Comparison of ENCODE assay signal across 8 cellular contexts in genomic region chr12:6538420-6539275, GRCh38. TPM values are rescaled to one million over a fixed set of nuclear protein-coding genes. Genes with fewer than 3 reads are reported as not detected.
DNase-seq lines count a peak whose midpoint lies in the region; ATAC-seq and TF ChIP-seq lines count a peak whose summit lies in the region.

No MANE protein-coding gene starts in this region.

- H3K27ac ChIP-seq in PC-3 (ENCODE audit: low read length) = no peak overlapping the region
- peak overlapping the region; percentile 54 for H3K27ac ChIP-seq in cingulate gyrus (ENCODE audit: low read depth, low read length)

- H3K4me1 Mint-ChIP-seq in activated CD4-positive, alpha-beta T cell treated with anti-CD3 and anti-CD28 coated beads, Interleukin-2, amount 10 ng/mL, durations not matched to agents 24 days and 14 days = peaks cover 54% of the 10 kb centered on the region

- peak overlapping the region; percentile 92 for H3K4me3 Mint-ChIP-seq in activated CD4-positive, alpha-beta T cell treated with anti-CD3 and anti-CD28 coated beads, Interleukin-2, amount 10 ng/mL, durations not matched to agents 24 days and 14 days

- no peaks in the 10 kb centered on the region for H3K27me3 Mint-ChIP-seq in activated CD4-positive, alpha-beta T cell treated with anti-CD3 and anti-CD28 coated beads, Interleukin-2, amount 10 ng/mL, durations not matched to agents 24 days and 14 days

- intact Hi-C loops in activated CD4-positive, alpha-beta T cell treated with anti-CD3 and anti-CD28 coated beads, Interleukin-2, amount 10 ng/mL, durations not matched to agents 24 days and 14 days (cut with micrococcal nuclease) = loop anchor here (1.0 kb wide), 1 partner anchor 115 kb away; no protein-coding TSS in a partner anchor
- intact Hi-C loops in PC-3 (cut with micrococcal nuclease) = loop anchor here (2.0 kb wide), 1 partner anchor 44 kb away; the partner anchor contains the start of gene NCAPD2

- H3K9me3 ChIP-seq in PC-3 (ENCODE audit: low read length) (no peaks in the 10 kb centered on the region), skeletal muscle satellite cell (replicated peaks; ENCODE audit: low read length) (no peaks in the 10 kb centered on the region)

- POLR2A ChIA-PET in PC-3 (lab: Charles Lee; ENCODE audit: unreplicated experiment) = interaction anchor here (0.6 kb wide), 1 partner anchor 73 kb away, joined by 4 read pairs; no protein-coding TSS in a partner anchor

- H3F3A ChIP-seq in PC-3 (ENCODE audit: low read length, unreplicated experiment) = peaks cover 22% of the 10 kb centered on the region

- BruUV-seq in PC-3 (replicated peaks; lab: Mats Ljungman, UMichigan) = no TSS peak

- H3K4me3 ChIP-seq in PC-3 (ENCODE audit: low read length) (no peak overlapping the region), skeletal muscle satellite cell (ENCODE audit: low read length) (no peak overlapping the region)

- H3K4me2 ChIP-seq in PC-3 (ENCODE audit: low read length) (no peak overlapping the region), skeletal muscle satellite cell (ENCODE audit: low read length) (peak overlapping the region; percentile 8)

- ATAC-seq in PC-3 (peak; percentile 0; the same call in 1 of the 2 replicates), omental fat pad (ENCODE audit: low FRiP score) (no peak)

- no peaks in the 10 kb centered on the region for H3K9me3 Mint-ChIP-seq in activated CD4-positive, alpha-beta T cell treated with anti-CD3 and anti-CD28 coated beads, Interleukin-2, amount 10 ng/mL, durations not matched to agents 24 days and 14 days

- peaks cover 51% of the 10 kb centered on the region for H3K36me3 Mint-ChIP-seq in activated CD4-positive, alpha-beta T cell treated with anti-CD3 and anti-CD28 coated beads, Interleukin-2, amount 10 ng/mL, durations not matched to agents 24 days and 14 days (ENCODE audit: low read depth)

- peaks cover 26% of the 10 kb centered on the region for H3K4me1 ChIP-seq in PC-3 (ENCODE audit: insufficient read depth, low read length)
- H3K4me1 ChIP-seq in skeletal muscle satellite cell (ENCODE audit: control insufficient read depth, insufficient read depth, low read length) = peaks cover 66% of the 10 kb centered on the region

- peaks cover 34% of the 10 kb centered on the region for H3K36me3 ChIP-seq in PC-3 (ENCODE audit: low read depth, low read length)
- peaks cover 70% of the 10 kb centered on the region for H3K36me3 ChIP-seq in skeletal muscle satellite cell (ENCODE audit: insufficient read depth, low read length)

- TF ChIP-seq CTCF in PC-3 (conservative IDR thresholded peaks at IDR 0.05; ENCODE audit: low read depth, low read length) (no peak), omental fat pad (IDR thresholded peaks at IDR 0.05) (no peak)

- H3K9ac ChIP-seq in PC-3 (ENCODE audit: low read length) (no peak overlapping the region), skeletal muscle satellite cell (ENCODE audit: low read depth, low read length) (peak overlapping the region; percentile 2)

- CTCF ChIA-PET in PC-3 (lab: Charles Lee) = interaction anchor here (0.5 to 1.5 kb wide), 2 partner anchors 11 to 13 kb away, joined by 3 to 8 read pairs; no protein-coding TSS in a partner anchor

- H3K27ac Mint-ChIP-seq in activated CD4-positive, alpha-beta T cell treated with anti-CD3 and anti-CD28 coated beads, Interleukin-2, amount 10 ng/mL, durations not matched to agents 24 days and 14 days = peak overlapping the region; percentile 94

- H4K20me1 ChIP-seq in PC-3 (ENCODE audit: low read length) = peaks cover 42% of the 10 kb centered on the region

- peak; percentile 58 for DNase-seq in activated CD4-positive, alpha-beta T cell treated with anti-CD3 and anti-CD28 coated beads, Interleukin-2, amount 10 ng/mL, durations not matched to agents 24 days and 14 days
- DNase-seq in activated CD4-positive, alpha-beta T cell treated with anti-CD3 and anti-CD28 coated beads, Interleukin-2, amount 50 U/mL, for 4 hours = no peak
- DNase-seq in PC-3 (peak; percentile 16), NCI-H226 (no peak), NCI-H2107 treated with DMSO at 0.1 percent for 48 hours (lab: John Stamatoyannopoulos, UW; ENCODE audit: unreplicated experiment) (no peak), omental fat pad (ENCODE audit: low spot score) (no peak)

- H3K79me2 ChIP-seq in PC-3 (ENCODE audit: low read length) = peaks cover 37% of the 10 kb centered on the region

- H2AFZ ChIP-seq in PC-3 (ENCODE audit: low read length) = no peak overlapping the region

- H3K27me3 ChIP-seq in PC-3 (ENCODE audit: low read length) (no peaks in the 10 kb centered on the region), skeletal muscle satellite cell (ENCODE audit: control insufficient read depth, insufficient read depth, low read length) (no peaks in the 10 kb centered on the region)

- H3K9me2 ChIP-seq in PC-3 (replicated peaks; ENCODE audit: low read length) = no peaks in the 10 kb centered on the region

RNA-seq across cellular contexts. Expression of gene GAPDH, which starts 4.3 kb away (rescaled TPM):
- 4,585 and 4,599 TPM in 2 replicates for total RNA-seq in activated CD4-positive, alpha-beta T cell treated with anti-CD3 and anti-CD28 coated beads, Interleukin-2, amount 10 ng/mL, durations not matched to agents 24 days and 14 days
- total RNA-seq in PC-3 (2014; rRNA removed) (6,976 and 7,326 TPM in 2 replicates), omental fat pad (1,000 to 10,000 TPM; 1,060 to 2,185 (median 1,462) TPM)
- total RNA-seq in skeletal muscle satellite cell (2012; rRNA removed) = 9,006 and 10,057 TPM in 2 replicates

RNA-seq across cellular contexts. Expression of gene IFFO1, which starts 17.2 kb away (rescaled TPM):
- total RNA-seq in activated CD4-positive, alpha-beta T cell treated with anti-CD3 and anti-CD28 coated beads, Interleukin-2, amount 10 ng/mL, durations not matched to agents 24 days and 14 days = 16.0 and 16.9 TPM in 2 replicates
- 0.11 and 1.0 TPM in 2 replicates for total RNA-seq in PC-3 (2014; rRNA removed)
- 8.6 and 8.7 TPM in 2 replicates for total RNA-seq in skeletal muscle satellite cell (2012; rRNA removed)
- total RNA-seq in omental fat pad = 10 to 100 TPM; 15.5 to 50.0 (median 18.4) TPM

RNA-seq across cellular contexts. Expression of gene NOP2, which starts 29.4 kb away (rescaled TPM):
- 192 and 193 TPM in 2 replicates for total RNA-seq in activated CD4-positive, alpha-beta T cell treated with anti-CD3 and anti-CD28 coated beads, Interleukin-2, amount 10 ng/mL, durations not matched to agents 24 days and 14 days
- total RNA-seq in PC-3 (2014; rRNA removed) (63.3 and 83.8 TPM in 2 replicates), omental fat pad (100 to 1,000 TPM in 1 of 4 donors, 10 to 100 TPM in 3; 26.2 to 153 (median 45.0) TPM)
- 33.4 and 40.1 TPM in 2 replicates for total RNA-seq in skeletal muscle satellite cell (2012; rRNA removed)

RNA-seq across cellular contexts. Expression of gene NCAPD2, which starts 44.7 kb away (rescaled TPM):
- total RNA-seq in activated CD4-positive, alpha-beta T cell treated with anti-CD3 and anti-CD28 coated beads, Interleukin-2, amount 10 ng/mL, durations not matched to agents 24 days and 14 days = 104 and 106 TPM in 2 replicates
- total RNA-seq in PC-3 (2014; rRNA removed) (105 TPM in 2 replicates), omental fat pad (10 to 100 TPM; 10.6 to 36.3 (median 20.7) TPM)
- 34.1 and 35.7 TPM in 2 replicates for total RNA-seq in skeletal muscle satellite cell (2012; rRNA removed)

RNA-seq across cellular contexts. Expression of gene MRPL51, which starts 45.6 kb away (rescaled TPM):
- total RNA-seq in activated CD4-positive, alpha-beta T cell treated with anti-CD3 and anti-CD28 coated beads, Interleukin-2, amount 10 ng/mL, durations not matched to agents 24 days and 14 days = 277 and 280 TPM in 2 replicates
- total RNA-seq in PC-3 (2014; rRNA removed) (135 and 157 TPM in 2 replicates), omental fat pad (100 to 1,000 TPM in 1 of 4 donors, 10 to 100 TPM in 3; 44.1 to 118 (median 67.8) TPM)
- 106 and 117 TPM in 2 replicates for total RNA-seq in skeletal muscle satellite cell (2012; rRNA removed)

Comparison
In these comparisons a context has a peak if more than half of its experiments do, and no peak if none do; other contexts are left out.
1. DNase-seq: peak in activated CD4-positive, alpha-beta T cell treated with anti-CD3 and anti-CD28 coated beads, Interleukin-2, amount 10 ng/mL, durations not matched to agents 24 days and 14 days (single experiment) and PC-3 (single experiment); none in activated CD4-positive, alpha-beta T cell treated with anti-CD3 and anti-CD28 coated beads, Interleukin-2, amount 50 U/mL, for 4 hours (0 of 2), NCI-H226 (single experiment), NCI-H2107 treated with DMSO at 0.1 percent for 48 hours (single experiment) and omental fat pad (single experiment).